ENCODE assay signal across 8 cellular contexts in genomic region chr5:176812269-176813259, GRCh38. TPM values are rescaled to one million over a fixed set of nuclear protein-coding genes. Genes with fewer than 3 reads are reported as not detected.
A peak's percentile ranks its signal among the peaks of the same experiment; 100 is the strongest.
DNase-seq lines count a peak whose midpoint lies in the region; ATAC-seq and TF ChIP-seq lines count a peak whose summit lies in the region.

No MANE protein-coding gene starts in this region.

- H3K23ac ChIP-seq in mesendoderm (ENCODE audit: low read length): peak overlapping the region; percentile 89

- no peak overlapping the region for H2BK5ac ChIP-seq in mesendoderm (ENCODE audit: low read length)

- H3K36me3 ChIP-seq in adipocyte (ENCODE audit: control insufficient read depth, insufficient read depth, low read length, severe bottlenecking) (no peaks in the 10 kb centered on the region), mesendoderm (ENCODE audit: control insufficient read depth, insufficient read depth, low read length) (no peaks in the 10 kb centered on the region), body of pancreas (replicated peaks in 1 of 2; ENCODE audit: insufficient read depth in 1 of 2, low read depth in 2 of 2) (no peaks in the 10 kb centered on the region)

- no peak overlapping the region for H3K18ac ChIP-seq in mesendoderm (ENCODE audit: low read length)

- no peak overlapping the region for H2AK5ac ChIP-seq in mesendoderm (ENCODE audit: low read length)

- no peak overlapping the region for H2BK15ac ChIP-seq in mesendoderm (replicated peaks; ENCODE audit: low read depth)

- WGBS in mesendoderm (ENCODE audit: extremely low coverage, insufficient coverage, low lambda C conversion rate): no CpG with 5 or more reads among the region's 37 CpGs
- WGBS in body of pancreas, 2 donors: 38 to 46% methylated on average over 27 to 28 of the region's 37 CpGs

- H3K9ac ChIP-seq in adipocyte (ENCODE audit: low read length) (no peak overlapping the region), mesendoderm (ENCODE audit: low read length) (no peak overlapping the region)

- H3K79me2 ChIP-seq in mesendoderm (ENCODE audit: control insufficient read depth, insufficient read depth, low read length): no peaks in the 10 kb centered on the region

- H3K27ac ChIP-seq in mesendoderm (ENCODE audit: low read depth, low read length) (no peak overlapping the region), body of pancreas (no peak overlapping the region)

- no peaks in the 10 kb centered on the region for H3K79me1 ChIP-seq in mesendoderm (ENCODE audit: low read length)

- TF ChIP-seq CTCF in omental fat pad (IDR thresholded peaks at IDR 0.05): no peak
- peak in 1 of 7 experiments; percentile 13 for TF ChIP-seq CTCF in body of pancreas (IDR thresholded peaks at IDR 0.05)

- no peak overlapping the region for H3K4me3 ChIP-seq in adipocyte (ENCODE audit: low read length)
- no peak overlapping the region for H3K4me3 ChIP-seq in mesendoderm (ENCODE audit: low read length)
- H3K4me3 ChIP-seq in body of pancreas: no peak overlapping the region

- no peak for TF ChIP-seq POLR2A in body of pancreas (IDR thresholded peaks at IDR 0.05)

- ATAC-seq in omental fat pad (ENCODE audit: low FRiP score): no peak
- no peak for ATAC-seq in body of pancreas

- H2BK120ac ChIP-seq in mesendoderm (ENCODE audit: low read depth, low read length): no peak overlapping the region

- no peaks in the 10 kb centered on the region for H3K4me1 ChIP-seq in adipocyte (ENCODE audit: control insufficient read depth, insufficient read depth, low read length)
- peaks cover 2% of the 10 kb centered on the region for H3K4me1 ChIP-seq in mesendoderm (ENCODE audit: control insufficient read depth, low read depth, low read length)
- H3K4me1 ChIP-seq in body of pancreas: peaks cover 19% of the 10 kb centered on the region

- no peak overlapping the region for H3K4ac ChIP-seq in mesendoderm (ENCODE audit: low read depth, low read length)

- H4K5ac ChIP-seq in mesendoderm (ENCODE audit: low read length): no peak overlapping the region

- H3K56ac ChIP-seq in mesendoderm (ENCODE audit: low read length): no peak overlapping the region

- DNase-seq in DMS114 treated with DMSO at 0.1 percent for 48 hours (lab: John Stamatoyannopoulos, UW; ENCODE audit: unreplicated experiment) (peak; percentile 14), HT-29 (ENCODE audit: low spot score) (peak; percentile 50), adipocyte (ENCODE audit: low read depth) (peak; percentile 53), mesendoderm (peak; percentile 45), omental fat pad (ENCODE audit: low spot score) (no peak), NCI-H1436 treated with DMSO at 0.1 percent for 48 hours (lab: John Stamatoyannopoulos, UW) (no peak), body of pancreas (no peak), occipital lobe (lab: John Stamatoyannopoulos, UW) (no peak)

- no peak overlapping the region for H4K8ac ChIP-seq in mesendoderm (ENCODE audit: low read depth, low read length)

- intact Hi-C loops in body of pancreas (cut with DNase I): no loop called here

- H3K9me3 ChIP-seq in adipocyte (ENCODE audit: control insufficient read depth, low read length) (no peaks in the 10 kb centered on the region), body of pancreas (no peaks in the 10 kb centered on the region)

- peaks cover 67% of the 10 kb centered on the region for H3K27me3 ChIP-seq in adipocyte (replicated peaks; ENCODE audit: control insufficient read depth, insufficient read depth, low read length)
- H3K27me3 ChIP-seq in mesendoderm (ENCODE audit: insufficient read depth, low read length, poor library complexity): peaks cover 32% of the 10 kb centered on the region
- H3K27me3 ChIP-seq in body of pancreas: peaks cover 0 to 10% of the 10 kb centered on the region in 2 donors

- H3K4me2 ChIP-seq in mesendoderm (ENCODE audit: low read length): no peak overlapping the region

RNA-seq across cellular contexts. Expression of gene UNC5A, which starts 2.2 kb away (rescaled TPM):
- 0.28 and 0.60 TPM in 2 replicates for total RNA-seq in HT-29 (2014; rRNA removed; shearing (Covaris generic))
- polyA plus RNA-seq in mesendoderm (2013, experiment 1 of 2): 0.21 TPM
- 0.17 TPM for polyA plus RNA-seq in mesendoderm (2013, experiment 2 of 2)
- under 1 TPM in 3 of 4 donors, not detected in 1; 0.12 to 0.75 (median 0.28) TPM for total RNA-seq in omental fat pad
- total RNA-seq in body of pancreas: under 1 TPM; 0.52 to 0.66 TPM
- total RNA-seq in occipital lobe: 8.3 TPM

Comparison
In these comparisons a context has a peak if more than half of its experiments do, and no peak if none do; other contexts are left out.
1. DNase-seq: peak in DMS114 treated with DMSO at 0.1 percent for 48 hours (single experiment), HT-29 (single experiment), adipocyte (single experiment) and mesendoderm (single experiment); none in omental fat pad (single experiment), NCI-H1436 treated with DMSO at 0.1 percent for 48 hours (single experiment), body of pancreas (0 of 4) and occipital lobe (single experiment).